ENCODE assay signal across 16 cellular contexts in genomic region chr17:16926061-16926511, GRCh38. TPM values are rescaled to one million over a fixed set of nuclear protein-coding genes. Genes with fewer than 3 reads are reported as not detected.
"Had no signal": no experiment of that assay in that cellular context is flagged by ENCODE, and none has a peak within 500 bp of the region (broad histone marks: within the 10 kb centered on the region; RNA-seq: fewer than 3 reads in every experiment).

No MANE protein-coding gene starts in this region.

- H3K4me1 ChIP-seq: adrenal gland, suprapubic skin had no signal

- H3K36me3 Mint-ChIP-seq: activated naive CD4-positive, alpha-beta T cell treated with anti-CD3 and anti-CD28 coated beads, Interleukin-2, amount 50 U/mL, for 24 hours; naive B cell had no signal

- H3K4me3 Mint-ChIP-seq: activated naive CD4-positive, alpha-beta T cell treated with anti-CD3 and anti-CD28 coated beads, Interleukin-2, amount 50 U/mL, for 24 hours; naive B cell; stimulated activated naive CD8-positive, alpha-beta T cell treated with anti-CD3 and anti-CD28 coated beads, Interleukin-15, Interleukin-2, amounts not matched to agents 100 ng/mL and 50 ng/mL, for 24 hours; T-helper 2 cell treated with Interferon-gamma antibody and Interleukin-4, amounts not matched to agents 5 μg/mL and 100 μg/mL, for 36 hours had no signal

- H3K27me3 Mint-ChIP-seq: activated naive CD4-positive, alpha-beta T cell treated with anti-CD3 and anti-CD28 coated beads, Interleukin-2, amount 50 U/mL, for 24 hours; naive B cell; stimulated activated naive CD8-positive, alpha-beta T cell treated with anti-CD3 and anti-CD28 coated beads, Interleukin-15, Interleukin-2, amounts not matched to agents 100 ng/mL and 50 ng/mL, for 24 hours had no signal

- ATAC-seq: activated CD4-positive, CD25-positive, alpha-beta regulatory T cell treated with anti-CD3 and anti-CD28 coated beads, Interleukin-2, amount 50 U/mL, for 24 hours; esophagus mucosa had no signal

- H3K9me3 Mint-ChIP-seq: activated naive CD4-positive, alpha-beta T cell treated with anti-CD3 and anti-CD28 coated beads, Interleukin-2, amount 50 U/mL, for 24 hours; naive B cell; stimulated activated naive CD8-positive, alpha-beta T cell treated with anti-CD3 and anti-CD28 coated beads, Interleukin-15, Interleukin-2, amounts not matched to agents 100 ng/mL and 50 ng/mL, for 24 hours; T-helper 2 cell treated with Interferon-gamma antibody and Interleukin-4, amounts not matched to agents 5 μg/mL and 100 μg/mL, for 36 hours had no signal

- DNase-seq: adrenal gland, naive B cell, small intestine, upper lobe of left lung had no signal

- H3K4me3 ChIP-seq: adrenal gland, hepatocyte, lung, suprapubic skin, upper lobe of left lung had no signal

- H3K4me2 ChIP-seq: hepatocyte had no signal

- H3K27ac ChIP-seq: adrenal gland, hepatocyte, neutrophil, suprapubic skin, upper lobe of left lung had no signal

- H3K27ac Mint-ChIP-seq: activated naive CD4-positive, alpha-beta T cell treated with anti-CD3 and anti-CD28 coated beads, Interleukin-2, amount 50 U/mL, for 24 hours; naive B cell; stimulated activated naive CD8-positive, alpha-beta T cell treated with anti-CD3 and anti-CD28 coated beads, Interleukin-15, Interleukin-2, amounts not matched to agents 100 ng/mL and 50 ng/mL, for 24 hours; T-helper 2 cell treated with Interferon-gamma antibody and Interleukin-4, amounts not matched to agents 5 μg/mL and 100 μg/mL, for 36 hours had no signal

- H2AFZ ChIP-seq: hepatocyte had no signal

- H3K27me3 ChIP-seq: adrenal gland, hepatocyte, neutrophil, suprapubic skin, upper lobe of left lung had no signal

- H3K9me3 ChIP-seq: adrenal gland, neutrophil, suprapubic skin, upper lobe of left lung had no signal

- H3K36me3 ChIP-seq: adrenal gland, neutrophil, suprapubic skin, upper lobe of left lung had no signal

RNA-seq across cellular contexts. Expression of gene TNFRSF13B, which starts 45.8 kb away (rescaled TPM):
- total RNA-seq: activated CD8-positive, alpha-beta memory T cell treated with anti-CD3 and anti-CD28 coated beads for 36 hours; adrenal gland; hepatocyte; SK-MEL-5 had no signal
- polyA plus RNA-seq: hepatocyte, keratinocyte had no signal
